ENCODE assay signal across 29 cellular contexts in the genomic region with DNA sequence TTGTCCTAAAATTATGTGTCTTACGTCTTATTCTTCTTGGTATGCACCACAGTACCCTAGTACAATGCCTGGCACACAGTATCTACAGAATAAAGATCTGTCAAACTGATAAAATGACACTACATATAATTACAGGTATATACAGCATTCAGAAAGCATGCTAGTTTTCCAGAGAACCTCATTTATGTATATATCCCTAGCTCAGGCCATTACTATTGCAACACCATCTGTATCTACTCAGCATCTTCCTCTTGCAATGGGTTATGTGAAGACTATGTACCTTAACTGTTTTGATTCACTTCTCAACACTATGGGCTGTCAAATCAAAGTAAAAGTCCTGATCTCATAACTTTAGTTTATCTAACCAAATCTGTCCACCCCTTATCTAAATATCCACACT. TPM values are rescaled to one million over a fixed set of nuclear protein-coding genes. Genes with fewer than 3 reads are reported as not detected.
"Had no signal": no experiment of that assay in that cellular context is flagged by ENCODE, and none has a peak within 500 bp of the region (broad histone marks: within the 10 kb centered on the region; RNA-seq: fewer than 3 reads in every experiment).

No MANE protein-coding gene starts in this region.

- H3K9me3 Mint-ChIP-seq: brain, immature natural killer cell, natural killer cell had no signal

- H3K4me3 ChIP-seq: left ventricle myocardium inferior, smooth muscle cell, testis, upper lobe of left lung had no signal

- H3K4me3 Mint-ChIP-seq: activated T-cell treated with anti-CD3 and anti-CD28 coated beads, Interleukin-2, amount 50 U/mL, for 4 hours; brain; immature natural killer cell; natural killer cell had no signal

- H3K9me3 ChIP-seq: left ventricle myocardium inferior, testis, upper lobe of left lung had no signal

- H3K27me3 ChIP-seq: testis, upper lobe of left lung had no signal

- H3K27ac Mint-ChIP-seq: brain had no signal

- H3K4me2 ChIP-seq: smooth muscle cell had no signal

- H3K36me3 Mint-ChIP-seq: natural killer cell had no signal

- H3K27ac ChIP-seq: left ventricle myocardium inferior, testis, upper lobe of left lung, WERI-Rb-1 had no signal

- H3K4me1 ChIP-seq: testis had no signal

- H3K36me3 ChIP-seq: left ventricle myocardium inferior, upper lobe of left lung had no signal

- ATAC-seq: activated T-cell treated with anti-CD3 and anti-CD28 coated beads, Interleukin-2, amount 50 U/mL, for 4 hours; esophagus mucosa; natural killer cell; sciatic nerve had no signal

- DNase-seq: activated CD4-positive, alpha-beta T cell treated with anti-CD3 and anti-CD28 coated beads for 1 hour; activated CD8-positive, alpha-beta memory T cell treated with anti-CD3 and anti-CD28 coated beads for 24 hours; activated CD8-positive, alpha-beta memory T cell treated with anti-CD3 and anti-CD28 coated beads, Interleukin-2, amount 50 U/mL, for 4 hours; activated naive CD4-positive, alpha-beta T cell treated with Interleukin-2 at 50 U/mL for 16 hours; activated T-cell treated with anti-CD3 and anti-CD28 coated beads, Interleukin-2, amount 50 U/mL, for 4 hours; aorta; caudate nucleus; dermis blood vessel endothelial cell; effector CD8-positive, alpha-beta T cell; foreskin melanocyte; immature natural killer cell; left ventricle myocardium inferior; midbrain; natural killer cell; stimulated activated CD4-positive, alpha-beta T cell treated with anti-CD3 and anti-CD28 coated beads, Interleukin-15, amount 100 ng/mL, for 24 hours; stimulated activated naive CD4-positive, alpha-beta T cell; testis; upper lobe of left lung; WERI-Rb-1 had no signal

- H3K4me1 Mint-ChIP-seq: brain had no signal

- H3K27me3 Mint-ChIP-seq: brain had no signal

RNA-seq across cellular contexts. Expression of a gene that starts 58.5 kb away (rescaled TPM):
- total RNA-seq: activated T-cell treated with anti-CD3 and anti-CD28 coated beads, Interleukin-2, amount 50 U/mL, for 4 hours; aorta; dermis blood vessel endothelial cell; endothelial cell of umbilical vein; esophagus mucosa; left ventricle myocardium inferior; lung microvascular endothelial cell; natural killer cell; osteoblast; posterior vena cava; renal cortical epithelial cell; sciatic nerve; smooth muscle cell; T-helper 2 cell treated with Interferon-gamma antibody and Interleukin-4, amounts not matched to agents 100 ng/mL and 5 ng/mL, for 36 hours; testis had no signal
- polyA plus RNA-seq: endothelial cell of umbilical vein, immature natural killer cell, smooth muscle cell had no signal
